ENCODE assay signal across 8 cellular contexts in the genomic region with DNA sequence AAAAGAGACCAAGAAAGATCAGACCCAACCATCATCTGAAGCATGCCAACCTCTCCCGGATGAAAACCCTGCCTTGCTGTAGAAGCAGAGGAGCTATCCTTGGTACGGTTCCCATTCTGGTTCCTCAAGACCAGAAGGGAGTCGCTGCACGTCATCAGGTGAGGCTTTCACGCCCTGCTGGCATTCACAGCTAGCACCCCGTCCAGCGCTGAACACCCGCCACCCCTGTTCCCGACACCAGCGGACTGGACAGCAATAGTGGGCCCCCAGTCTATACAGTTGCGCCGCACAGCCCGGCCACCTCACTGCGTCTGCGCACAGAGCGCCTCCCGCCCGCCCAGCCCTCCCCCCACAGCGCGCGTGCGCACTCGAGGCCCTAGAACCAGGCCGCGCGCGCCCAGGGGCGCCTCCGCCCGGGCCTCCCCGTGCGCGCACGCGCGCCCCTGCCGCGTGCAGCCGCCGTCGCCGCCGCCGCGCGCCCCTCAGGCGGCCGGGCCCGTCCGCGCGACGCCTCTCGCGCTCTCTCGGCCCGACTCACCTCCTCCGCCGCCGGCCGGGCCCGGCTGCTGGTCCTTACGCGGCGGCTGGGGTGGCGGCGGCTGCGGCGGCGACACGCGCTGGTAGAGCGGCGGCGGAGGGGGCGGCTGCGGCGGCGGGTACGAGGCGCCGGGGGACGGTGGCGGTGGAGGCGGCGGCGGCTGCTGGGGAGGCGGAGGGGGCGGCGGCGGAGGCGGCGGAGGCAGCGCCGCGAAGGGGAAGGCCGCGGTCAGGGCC. TPM values are rescaled to one million over a fixed set of nuclear protein-coding genes. Genes with fewer than 3 reads are reported as not detected.
DNase-seq lines count a peak whose midpoint lies in the region; ATAC-seq, FAIRE-seq and TF ChIP-seq lines count a peak whose summit lies in the region.

No MANE protein-coding gene starts in this region.

- no peaks in the 10 kb centered on the region for H3K9me3 ChIP-seq in DND-41 (ENCODE audit: insufficient read depth, low read length, severe bottlenecking)
- no peaks in the 10 kb centered on the region for H3K9me3 ChIP-seq in HepG2 (ENCODE audit: low read length)

- peak; percentile 30 to 41 for TF ChIP-seq POLR2A in HepG2 (IDR thresholded peaks at IDR 0.05; ENCODE audit: insufficient read depth in 1 of 2, low read depth in 2 of 2, low read length in 2 of 2)

- intact Hi-C loops in dendritic cell treated with granulocyte-macrophage colony-stimulating factor and Interleukin-4, amounts not matched to agents 40 ng/mL and 50 ng/mL, for 4 days (cut with micrococcal nuclease), result loop anchor here (1.0 to 5.0 kb wide), 2 partner anchors 26 to 35 kb away; a partner anchor contains a TSS
- intact Hi-C loops in HepG2 (cut with micrococcal nuclease; ENCODE audit: unreplicated experiment), result loop anchor here (2.0 kb wide), 1 partner anchor 25 kb away; a partner anchor contains a TSS

- H3K27me3 Mint-ChIP-seq in HFFc6 (ENCODE audit: insufficient read depth), result peaks cover 8% of the 10 kb centered on the region
- H3K27me3 Mint-ChIP-seq in dendritic cell treated with granulocyte-macrophage colony-stimulating factor and Interleukin-4, amounts not matched to agents 40 ng/mL and 50 ng/mL, for 4 days, result no peaks in the 10 kb centered on the region

- POLR2A ChIA-PET in HepG2 (lab: Yijun Ruan, JAX), result interaction anchor here (1.1 to 1.9 kb wide), 3 partner anchors 17 to 358 kb away, joined by 3 to 19 read pairs (median 5); no protein-coding TSS in a partner anchor

- H3K27ac Mint-ChIP-seq in HFFc6, result peak overlapping the region; percentile 86
- H3K27ac Mint-ChIP-seq in dendritic cell treated with granulocyte-macrophage colony-stimulating factor and Interleukin-4, amounts not matched to agents 40 ng/mL and 50 ng/mL, for 4 days, result peak overlapping the region; percentile 95

- FAIRE-seq in HepG2 (lab: Jason Lieb, UNC), result no peak

- BruUV-seq in HepG2 (replicated peaks; lab: Mats Ljungman, UMichigan), result no TSS peak

- H3K4me3 ChIP-seq in DND-41 (ENCODE audit: low read depth in 1 of 2, low read length in 2 of 2) (peak overlapping the region; percentile 82), HepG2 (replicated peaks in 1 of 3; ENCODE audit: insufficient read depth in 1 of 3, low read depth in 2 of 3, low read length in 3 of 3) (peak overlapping the region; percentile 94 to 98 (median 94))

- CTCF ChIA-PET in HepG2 (lab: Yijun Ruan, JAX; ENCODE audit: low intra/inter-chr PET ratio, low total read pairs), result no interaction called here

- peaks cover 49% of the 10 kb centered on the region for H4K20me1 ChIP-seq in DND-41 (ENCODE audit: insufficient read depth, low read length)
- peaks cover 49% of the 10 kb centered on the region for H4K20me1 ChIP-seq in HepG2 (ENCODE audit: insufficient read depth, low read length)

- WGBS in HepG2 (ENCODE audit: low lambda C conversion rate), result 0% methylated on average over 2 of the region's 98 CpGs

- H3K27me3 ChIP-seq in DND-41 (ENCODE audit: insufficient read depth, low read length, poor library complexity), result no peaks in the 10 kb centered on the region
- no peaks in the 10 kb centered on the region; a peak in 1 of 5 replicates for H3K27me3 ChIP-seq in HepG2 (ENCODE audit: control insufficient read depth in 1 of 2, insufficient read depth in 2 of 2, low read length in 2 of 2)

- H3K9me3 Mint-ChIP-seq in HFFc6, result no peaks in the 10 kb centered on the region
- no peaks in the 10 kb centered on the region for H3K9me3 Mint-ChIP-seq in dendritic cell treated with granulocyte-macrophage colony-stimulating factor and Interleukin-4, amounts not matched to agents 40 ng/mL and 50 ng/mL, for 4 days

- H3K36me3 ChIP-seq in DND-41 (ENCODE audit: insufficient read depth, low read length) (peaks cover 49% of the 10 kb centered on the region), HepG2 (replicated peaks in 1 of 2; ENCODE audit: control insufficient read depth in 1 of 2, insufficient read depth in 2 of 2, low read length in 2 of 2) (peaks cover 27 to 47% of the 10 kb centered on the region in 2 experiments)

- TF ChIP-seq EP300 in HepG2 (IDR thresholded peaks at IDR 0.05; ENCODE audit: low read depth in 2 of 2, low read length in 2 of 2), result no peak
- no peak for TF ChIP-seq EP300 in HepG2 (CRISPR knock-in tag; IDR thresholded peaks at IDR 0.05; ENCODE audit: borderline replicate concordance)

- H3K4me1 Mint-ChIP-seq in HFFc6 (ENCODE audit: low read depth), result peaks cover 38% of the 10 kb centered on the region
- H3K4me1 Mint-ChIP-seq in dendritic cell treated with granulocyte-macrophage colony-stimulating factor and Interleukin-4, amounts not matched to agents 40 ng/mL and 50 ng/mL, for 4 days (ENCODE audit: low read depth), result peaks cover 45% of the 10 kb centered on the region

- TF ChIP-seq CTCF in DND-41 (IDR thresholded peaks at IDR 0.05; ENCODE audit: borderline replicate concordance, extremely low read depth, low read length, poor library complexity, severe bottlenecking) (no peak), HFFc6 (IDR thresholded peaks at IDR 0.05) (no peak), HepG2 (CRISPR knock-in tag; IDR thresholded peaks at IDR 0.05) (0 out of 2 replicates have a peak, but pooled peaks have one; percentile 4)

- H3K36me3 Mint-ChIP-seq in HFFc6 (ENCODE audit: low read depth), result peaks cover 43% of the 10 kb centered on the region
- peaks cover 55% of the 10 kb centered on the region for H3K36me3 Mint-ChIP-seq in dendritic cell treated with granulocyte-macrophage colony-stimulating factor and Interleukin-4, amounts not matched to agents 40 ng/mL and 50 ng/mL, for 4 days (ENCODE audit: low read depth)

- in situ Hi-C loops in HepG2 (cut with HindIII; ENCODE audit: extremely low pct_ligation_motif_present, low pct_unique_long_range_greater_than_20kb), result no loop called here

- H3K4me1 ChIP-seq in DND-41 (ENCODE audit: insufficient read depth, low read length), result peaks cover 52% of the 10 kb centered on the region
- peaks cover 49% of the 10 kb centered on the region for H3K4me1 ChIP-seq in HepG2 (ENCODE audit: insufficient read depth, low read length)

- ATAC-seq in DND-41 (ENCODE audit: insufficient read depth, low read depth) (no peak), HepG2 (peak; percentile 10), GM18870 (IDR thresholded peaks at IDR 0.05; ENCODE audit: unreplicated experiment) (no peak)

- H3K4me2 ChIP-seq in DND-41 (ENCODE audit: insufficient read depth, low read length) (peak overlapping the region; percentile 83), HepG2 (ENCODE audit: low read depth, low read length) (peak overlapping the region; percentile 95)

- H3K27ac ChIP-seq in DND-41 (ENCODE audit: low read length), result peak overlapping the region; percentile 91
- H3K27ac ChIP-seq in HepG2 (ENCODE audit: extremely low read length, insufficient read depth, low read length), result peak overlapping the region; percentile 99

- DNase-seq in DND-41 (peak; percentile 77), HFFc6 (peak; percentile 78), NCI-H226 (peak; percentile 65), HepG2 (ENCODE audit: low spot score) (peak; percentile 58)
- DNase-seq in activated CD4-positive, alpha-beta T cell treated with anti-CD3 and anti-CD28 coated beads, Interleukin-2, amount 50 U/mL, for 1 hour, result peak; percentile 79
- peak; percentile 82 for DNase-seq in stimulated activated CD4-positive, alpha-beta T cell treated with anti-CD3 and anti-CD28 coated beads, Interleukin-2, amount 100 ng/mL, for 24 hours

- TF ChIP-seq RAD21 in HepG2 (CRISPR knock-in tag; IDR thresholded peaks at IDR 0.05), result no peak

- H2AFZ ChIP-seq in DND-41 (ENCODE audit: low read depth, low read length) (no peak overlapping the region), HepG2 (ENCODE audit: low read length) (no peak overlapping the region)

- H3K9ac ChIP-seq in DND-41 (ENCODE audit: low read depth, low read length), result peak overlapping the region; percentile 97
- peak overlapping the region; percentile 97 for H3K9ac ChIP-seq in HepG2 (ENCODE audit: insufficient read depth, low read depth, low read length)

- H3K4me3 Mint-ChIP-seq in HFFc6, result peak overlapping the region; percentile 99
- peak overlapping the region; percentile 84 for H3K4me3 Mint-ChIP-seq in dendritic cell treated with granulocyte-macrophage colony-stimulating factor and Interleukin-4, amounts not matched to agents 40 ng/mL and 50 ng/mL, for 4 days

- H3K79me2 ChIP-seq in DND-41 (ENCODE audit: insufficient read depth, low read length) (peaks cover 61% of the 10 kb centered on the region), HepG2 (ENCODE audit: insufficient read depth, low read length) (peaks cover 47% of the 10 kb centered on the region)

RNA-seq across cellular contexts. Expression of a gene that starts 0.7 kb away (rescaled TPM):
- total RNA-seq in HFFc6 (2021; fragmentation: NEBNext Ultra II Directional; extraction: Animal tissue kit (Norgen Biotek cat#: 25700)), result 100 to 1,000 TPM; 195 to 244 (median 208) TPM
- total RNA-seq in HepG2 (2016; rRNA removed; fragmentation: Illumina TruSeq; extraction: Trizol), result 42.5 and 70.4 TPM in 2 replicates
- total RNA-seq in HepG2 (2016; cell fraction: cytosol; rRNA removed; fragmentation: Illumina TruSeq; extraction: Trizol; ENCODE audit: low read depth), result 16.0 and 19.1 TPM in 2 replicates
- total RNA-seq in HepG2 (2016; cell fraction: insoluble cytoplasmic fraction; rRNA removed; fragmentation: Illumina TruSeq; extraction: Trizol), result 36.1 and 70.7 TPM in 2 replicates
- total RNA-seq in HepG2 (2016; cell fraction: membrane; rRNA removed; fragmentation: Illumina TruSeq; extraction: Trizol), result 45.9 and 46.6 TPM in 2 replicates
- 163 and 180 TPM in 2 replicates for total RNA-seq in HepG2 (2016; cell fraction: nucleus; rRNA removed; fragmentation: Illumina TruSeq; extraction: Trizol)
- polyA plus RNA-seq in HepG2 (2011; rRNA removed), result 51.9 and 55.5 TPM in 2 replicates
- 14.3 and 16.0 TPM in 2 replicates for polyA plus RNA-seq in HepG2 (2011; cell fraction: cytosol; rRNA removed)
- 223 and 237 TPM in 2 replicates for polyA plus RNA-seq in HepG2 (2011; cell fraction: nucleus; rRNA removed)
- 130 and 151 TPM in 2 replicates for polyA plus RNA-seq in HepG2 (2012)
- polyA plus RNA-seq in HepG2 (2016; cell fraction: cytosol; fragmentation: Illumina TruSeq; extraction: Trizol; ENCODE audit: low read depth), result 30.5 and 31.3 TPM in 2 replicates
- 93.3 and 132 TPM in 2 replicates for polyA plus RNA-seq in HepG2 (2016; cell fraction: insoluble cytoplasmic fraction; fragmentation: Illumina TruSeq; extraction: Trizol; ENCODE audit: low read depth)
- 63.8 and 66.4 TPM in 2 replicates for polyA plus RNA-seq in HepG2 (2016; cell fraction: membrane; fragmentation: Illumina TruSeq; extraction: Trizol; ENCODE audit: low read depth)
- polyA plus RNA-seq in HepG2 (2016; cell fraction: nucleus; fragmentation: Illumina TruSeq; extraction: Trizol; ENCODE audit: insufficient read depth, low read depth), result 426 and 461 TPM in 2 replicates
- polyA minus RNA-seq in HepG2 (2011; rRNA and poly(A)+ RNA removed; ENCODE audit: low replicate concordance), result 77.9 and 101 TPM in 2 replicates
- 31.1 and 32.0 TPM in 2 replicates for polyA minus RNA-seq in HepG2 (2011; cell fraction: cytosol; rRNA and poly(A)+ RNA removed)
- polyA minus RNA-seq in HepG2 (2011; cell fraction: nucleus; rRNA and poly(A)+ RNA removed), result 297 and 338 TPM in 2 replicates

RNA-seq across cellular contexts. Expression of a gene that starts 17.9 kb away (rescaled TPM):
- under 1 TPM in 4 of 6 experiments, not detected in 2; 0.11 to 0.21 (median 0.13) TPM for total RNA-seq in HFFc6 (2021; fragmentation: NEBNext Ultra II Directional; extraction: Animal tissue kit (Norgen Biotek cat#: 25700))
- 0.11 TPM in 1 of 2 replicates, not detected in the other for total RNA-seq in HepG2 (2016; rRNA removed; fragmentation: Illumina TruSeq; extraction: Trizol)
- not detected in 2 replicates for total RNA-seq in HepG2 (2016; cell fraction: cytosol; rRNA removed; fragmentation: Illumina TruSeq; extraction: Trizol; ENCODE audit: low read depth)
- 0.06 TPM in 1 of 2 replicates, not detected in the other for total RNA-seq in HepG2 (2016; cell fraction: insoluble cytoplasmic fraction; rRNA removed; fragmentation: Illumina TruSeq; extraction: Trizol)
- total RNA-seq in HepG2 (2016; cell fraction: membrane; rRNA removed; fragmentation: Illumina TruSeq; extraction: Trizol), result not detected in 2 replicates
- 0.13 and 0.16 TPM in 2 replicates for total RNA-seq in HepG2 (2016; cell fraction: nucleus; rRNA removed; fragmentation: Illumina TruSeq; extraction: Trizol)
- polyA plus RNA-seq in HepG2 (2011; rRNA removed), result 0.12 and 0.13 TPM in 2 replicates
- polyA plus RNA-seq in HepG2 (2011; cell fraction: cytosol; rRNA removed), result 0.08 and 0.09 TPM in 2 replicates
- polyA plus RNA-seq in HepG2 (2011; cell fraction: nucleus; rRNA removed), result 0.31 and 0.51 TPM in 2 replicates
- 0.19 and 0.24 TPM in 2 replicates for polyA plus RNA-seq in HepG2 (2012)
- polyA plus RNA-seq in HepG2 (2016; cell fraction: cytosol; fragmentation: Illumina TruSeq; extraction: Trizol; ENCODE audit: low read depth), result not detected in 2 replicates
- not detected in 2 replicates for polyA plus RNA-seq in HepG2 (2016; cell fraction: insoluble cytoplasmic fraction; fragmentation: Illumina TruSeq; extraction: Trizol; ENCODE audit: low read depth)
- not detected in 2 replicates for polyA plus RNA-seq in HepG2 (2016; cell fraction: membrane; fragmentation: Illumina TruSeq; extraction: Trizol; ENCODE audit: low read depth)
- polyA plus RNA-seq in HepG2 (2016; cell fraction: nucleus; fragmentation: Illumina TruSeq; extraction: Trizol; ENCODE audit: insufficient read depth, low read depth), result not detected in 2 replicates
- 0.68 and 0.84 TPM in 2 replicates for polyA minus RNA-seq in HepG2 (2011; rRNA and poly(A)+ RNA removed; ENCODE audit: low replicate concordance)
- polyA minus RNA-seq in HepG2 (2011; cell fraction: cytosol; rRNA and poly(A)+ RNA removed), result 0.26 TPM in 1 of 2 replicates, not detected in the other
- 0.62 and 0.77 TPM in 2 replicates for polyA minus RNA-seq in HepG2 (2011; cell fraction: nucleus; rRNA and poly(A)+ RNA removed)

RNA-seq across cellular contexts. Expression of a gene that starts 25.4 kb away (rescaled TPM):
- 10 to 100 TPM; 18.0 to 21.6 (median 20.9) TPM for total RNA-seq in HFFc6 (2021; fragmentation: NEBNext Ultra II Directional; extraction: Animal tissue kit (Norgen Biotek cat#: 25700))
- 7.8 and 8.3 TPM in 2 replicates for total RNA-seq in HepG2 (2016; rRNA removed; fragmentation: Illumina TruSeq; extraction: Trizol)
- total RNA-seq in HepG2 (2016; cell fraction: cytosol; rRNA removed; fragmentation: Illumina TruSeq; extraction: Trizol; ENCODE audit: low read depth), result 3.5 and 4.1 TPM in 2 replicates
- 4.8 and 7.6 TPM in 2 replicates for total RNA-seq in HepG2 (2016; cell fraction: insoluble cytoplasmic fraction; rRNA removed; fragmentation: Illumina TruSeq; extraction: Trizol)
- total RNA-seq in HepG2 (2016; cell fraction: membrane; rRNA removed; fragmentation: Illumina TruSeq; extraction: Trizol), result 10.9 and 11.1 TPM in 2 replicates
- 6.7 and 7.4 TPM in 2 replicates for total RNA-seq in HepG2 (2016; cell fraction: nucleus; rRNA removed; fragmentation: Illumina TruSeq; extraction: Trizol)
- polyA plus RNA-seq in HepG2 (2011; rRNA removed), result 15.5 and 17.6 TPM in 2 replicates
- polyA plus RNA-seq in HepG2 (2011; cell fraction: cytosol; rRNA removed), result 7.7 and 11.1 TPM in 2 replicates
- polyA plus RNA-seq in HepG2 (2011; cell fraction: nucleus; rRNA removed), result 71.3 and 101 TPM in 2 replicates
- 8.7 and 10.1 TPM in 2 replicates for polyA plus RNA-seq in HepG2 (2012)
- 5.1 and 6.2 TPM in 2 replicates for polyA plus RNA-seq in HepG2 (2016; cell fraction: cytosol; fragmentation: Illumina TruSeq; extraction: Trizol; ENCODE audit: low read depth)
- 7.8 and 9.1 TPM in 2 replicates for polyA plus RNA-seq in HepG2 (2016; cell fraction: insoluble cytoplasmic fraction; fragmentation: Illumina TruSeq; extraction: Trizol; ENCODE audit: low read depth)
- 9.5 and 11.8 TPM in 2 replicates for polyA plus RNA-seq in HepG2 (2016; cell fraction: membrane; fragmentation: Illumina TruSeq; extraction: Trizol; ENCODE audit: low read depth)
- polyA plus RNA-seq in HepG2 (2016; cell fraction: nucleus; fragmentation: Illumina TruSeq; extraction: Trizol; ENCODE audit: insufficient read depth, low read depth), result 20.0 and 20.1 TPM in 2 replicates
- polyA minus RNA-seq in HepG2 (2011; rRNA and poly(A)+ RNA removed; ENCODE audit: low replicate concordance), result 25.9 and 40.8 TPM in 2 replicates
- polyA minus RNA-seq in HepG2 (2011; cell fraction: cytosol; rRNA and poly(A)+ RNA removed), result 4.3 and 6.6 TPM in 2 replicates
- 8.7 and 10.9 TPM in 2 replicates for polyA minus RNA-seq in HepG2 (2011; cell fraction: nucleus; rRNA and poly(A)+ RNA removed)

RNA-seq across cellular contexts. Expression of a gene that starts 32.7 kb away (rescaled TPM):
- 10 to 100 TPM; 23.9 to 35.5 (median 26.9) TPM for total RNA-seq in HFFc6 (2021; fragmentation: NEBNext Ultra II Directional; extraction: Animal tissue kit (Norgen Biotek cat#: 25700))
- total RNA-seq in HepG2 (2016; rRNA removed; fragmentation: Illumina TruSeq; extraction: Trizol), result 15.3 and 20.5 TPM in 2 replicates
- total RNA-seq in HepG2 (2016; cell fraction: cytosol; rRNA removed; fragmentation: Illumina TruSeq; extraction: Trizol; ENCODE audit: low read depth), result 3.8 and 4.3 TPM in 2 replicates
- 11.7 and 21.5 TPM in 2 replicates for total RNA-seq in HepG2 (2016; cell fraction: insoluble cytoplasmic fraction; rRNA removed; fragmentation: Illumina TruSeq; extraction: Trizol)
- total RNA-seq in HepG2 (2016; cell fraction: membrane; rRNA removed; fragmentation: Illumina TruSeq; extraction: Trizol), result 9.8 and 11.2 TPM in 2 replicates
- 16.8 and 17.9 TPM in 2 replicates for total RNA-seq in HepG2 (2016; cell fraction: nucleus; rRNA removed; fragmentation: Illumina TruSeq; extraction: Trizol)
- polyA plus RNA-seq in HepG2 (2011; rRNA removed), result 27.3 and 30.9 TPM in 2 replicates
- 11.1 and 16.7 TPM in 2 replicates for polyA plus RNA-seq in HepG2 (2011; cell fraction: cytosol; rRNA removed)
- polyA plus RNA-seq in HepG2 (2011; cell fraction: nucleus; rRNA removed), result 97.2 and 109 TPM in 2 replicates
- polyA plus RNA-seq in HepG2 (2012), result 19.6 and 26.4 TPM in 2 replicates
- polyA plus RNA-seq in HepG2 (2016; cell fraction: cytosol; fragmentation: Illumina TruSeq; extraction: Trizol; ENCODE audit: low read depth), result 5.0 and 5.9 TPM in 2 replicates
- polyA plus RNA-seq in HepG2 (2016; cell fraction: insoluble cytoplasmic fraction; fragmentation: Illumina TruSeq; extraction: Trizol; ENCODE audit: low read depth), result 24.4 and 31.0 TPM in 2 replicates
- 13.6 and 15.0 TPM in 2 replicates for polyA plus RNA-seq in HepG2 (2016; cell fraction: membrane; fragmentation: Illumina TruSeq; extraction: Trizol; ENCODE audit: low read depth)
- polyA plus RNA-seq in HepG2 (2016; cell fraction: nucleus; fragmentation: Illumina TruSeq; extraction: Trizol; ENCODE audit: insufficient read depth, low read depth), result 70.2 and 70.8 TPM in 2 replicates
- 38.1 and 40.7 TPM in 2 replicates for polyA minus RNA-seq in HepG2 (2011; rRNA and poly(A)+ RNA removed; ENCODE audit: low replicate concordance)
- polyA minus RNA-seq in HepG2 (2011; cell fraction: cytosol; rRNA and poly(A)+ RNA removed), result 14.8 and 15.4 TPM in 2 replicates
- polyA minus RNA-seq in HepG2 (2011; cell fraction: nucleus; rRNA and poly(A)+ RNA removed), result 11.1 and 15.7 TPM in 2 replicates

RNA-seq across cellular contexts. Expression of a gene that starts 33.7 kb away (rescaled TPM):
- under 1 TPM in 4 of 6 experiments, not detected in 2; 0.43 to 0.68 (median 0.48) TPM for total RNA-seq in HFFc6 (2021; fragmentation: NEBNext Ultra II Directional; extraction: Animal tissue kit (Norgen Biotek cat#: 25700))
- not detected in 2 replicates for total RNA-seq in HepG2 (2016; rRNA removed; fragmentation: Illumina TruSeq; extraction: Trizol)
- total RNA-seq in HepG2 (2016; cell fraction: cytosol; rRNA removed; fragmentation: Illumina TruSeq; extraction: Trizol; ENCODE audit: low read depth), result not detected in 2 replicates
- not detected in 2 replicates for total RNA-seq in HepG2 (2016; cell fraction: insoluble cytoplasmic fraction; rRNA removed; fragmentation: Illumina TruSeq; extraction: Trizol)
- not detected in 2 replicates for total RNA-seq in HepG2 (2016; cell fraction: membrane; rRNA removed; fragmentation: Illumina TruSeq; extraction: Trizol)
- total RNA-seq in HepG2 (2016; cell fraction: nucleus; rRNA removed; fragmentation: Illumina TruSeq; extraction: Trizol), result not detected in 2 replicates
- polyA plus RNA-seq in HepG2 (2011; rRNA removed), result 0.18 and 0.61 TPM in 2 replicates
- polyA plus RNA-seq in HepG2 (2011; cell fraction: cytosol; rRNA removed), result 0.23 TPM in 2 replicates
- polyA plus RNA-seq in HepG2 (2011; cell fraction: nucleus; rRNA removed), result 0.54 and 1.5 TPM in 2 replicates
- polyA plus RNA-seq in HepG2 (2012), result 0.38 TPM in 1 of 2 replicates, not detected in the other
- polyA plus RNA-seq in HepG2 (2016; cell fraction: cytosol; fragmentation: Illumina TruSeq; extraction: Trizol; ENCODE audit: low read depth), result 0.26 and 0.27 TPM in 2 replicates
- not detected in 2 replicates for polyA plus RNA-seq in HepG2 (2016; cell fraction: insoluble cytoplasmic fraction; fragmentation: Illumina TruSeq; extraction: Trizol; ENCODE audit: low read depth)
- 0.30 TPM in 1 of 2 replicates, not detected in the other for polyA plus RNA-seq in HepG2 (2016; cell fraction: membrane; fragmentation: Illumina TruSeq; extraction: Trizol; ENCODE audit: low read depth)
- not detected in 2 replicates for polyA plus RNA-seq in HepG2 (2016; cell fraction: nucleus; fragmentation: Illumina TruSeq; extraction: Trizol; ENCODE audit: insufficient read depth, low read depth)
- polyA minus RNA-seq in HepG2 (2011; rRNA and poly(A)+ RNA removed; ENCODE audit: low replicate concordance), result 0.28 TPM in 1 of 2 replicates, not detected in the other
- polyA minus RNA-seq in HepG2 (2011; cell fraction: cytosol; rRNA and poly(A)+ RNA removed), result not detected in 2 replicates
- polyA minus RNA-seq in HepG2 (2011; cell fraction: nucleus; rRNA and poly(A)+ RNA removed), result not detected in 2 replicates
